ENCODE assay signal across 20 cellular contexts in the genomic region with DNA sequence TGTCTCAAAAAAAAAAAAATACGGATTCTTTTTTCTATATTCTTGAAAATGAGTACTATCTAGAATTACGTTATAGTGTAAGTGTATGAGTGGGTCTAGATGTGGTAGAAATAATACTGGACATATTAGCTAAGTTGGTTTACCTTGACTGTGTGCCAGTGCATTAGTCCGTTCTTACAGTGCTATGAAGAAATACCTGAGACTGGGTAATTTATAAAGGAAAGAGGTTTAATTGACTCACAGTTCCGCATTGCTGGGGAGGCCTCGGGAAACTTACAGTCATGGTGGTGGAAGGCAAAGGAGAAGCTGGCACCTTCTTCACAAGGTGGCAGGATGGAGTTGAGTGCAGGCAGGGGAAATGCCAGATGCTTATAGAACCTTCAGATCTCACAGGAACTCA.
"Had no signal": no experiment of that assay in that cellular context is flagged by ENCODE, and none has a peak within 500 bp of the region (broad histone marks: within the 10 kb centered on the region; RNA-seq: fewer than 3 reads in every experiment).

No MANE protein-coding gene starts in this region.

- H3K4me1 Mint-ChIP-seq: activated B cell treated with CpG ODN at 0.5 μM for 24 hours, memory B cell, naive B cell had no signal

- DNase-seq: activated B cell treated with CpG ODN at 0.5 μM for 24 hours; activated CD4-positive, alpha-beta memory T cell treated with anti-CD3 and anti-CD28 coated beads for 36 hours; activated CD4-positive, alpha-beta T cell treated with anti-CD3 and anti-CD28 coated beads for 4 hours; activated naive CD8-positive, alpha-beta T cell treated with anti-CD3 and anti-CD28 coated beads for 36 hours; activated T-cell treated with anti-CD3 and anti-CD28 coated beads for 4 hours; amygdala; body of pancreas; central memory CD4-positive, alpha-beta T cell; colonic mucosa; hippocampal formation; islet precursor cell; left ventricle myocardium superior; naive B cell had no signal

- H3K27ac ChIP-seq: colonic mucosa had no signal

- H3K27me3 ChIP-seq: body of pancreas, colonic mucosa, upper lobe of left lung had no signal

- H3K9me3 Mint-ChIP-seq: activated B cell treated with CpG ODN at 0.5 μM for 24 hours; activated CD4-positive, alpha-beta memory T cell treated with anti-CD3 and anti-CD28 coated beads for 36 hours; activated naive CD8-positive, alpha-beta T cell treated with anti-CD3 and anti-CD28 coated beads for 36 hours; activated T-helper 1 cell treated with anti-CD3 and anti-CD28 coated beads, Interleukin-12 subunit alpha, Interleukin-12 subunit beta, Interleukin-2, Interleukin-4 antibody, amounts not matched to agents 30 ng/mL and 10 ng/mL and 1 ng/mL, durations not matched to agents 14 hours and 24 hours and 36 hours; memory B cell; naive B cell; neural crest cell; stimulated activated naive CD8-positive, alpha-beta T cell treated with anti-CD3 and anti-CD28 coated beads, Interleukin-15, Interleukin-2, amounts not matched to agents 100 ng/mL and 50 ng/mL, for 24 hours; T-helper 2 cell treated with Interferon-gamma antibody and Interleukin-4, amounts not matched to agents 5 μg/mL and 100 μg/mL, for 36 hours had no signal

- H3K36me3 ChIP-seq: colonic mucosa, upper lobe of left lung had no signal

- ATAC-seq: body of pancreas, left ventricle myocardium superior had no signal

- H3K4me3 Mint-ChIP-seq: activated B cell treated with CpG ODN at 0.5 μM for 24 hours; activated CD4-positive, alpha-beta memory T cell treated with anti-CD3 and anti-CD28 coated beads for 36 hours; activated naive CD8-positive, alpha-beta T cell treated with anti-CD3 and anti-CD28 coated beads for 36 hours; activated T-helper 1 cell treated with anti-CD3 and anti-CD28 coated beads, Interleukin-12 subunit alpha, Interleukin-12 subunit beta, Interleukin-2, Interleukin-4 antibody, amounts not matched to agents 30 ng/mL and 10 ng/mL and 1 ng/mL, durations not matched to agents 14 hours and 24 hours and 36 hours; memory B cell; neural crest cell; stimulated activated naive CD8-positive, alpha-beta T cell treated with anti-CD3 and anti-CD28 coated beads, Interleukin-15, Interleukin-2, amounts not matched to agents 100 ng/mL and 50 ng/mL, for 24 hours; T-helper 2 cell treated with Interferon-gamma antibody and Interleukin-4, amounts not matched to agents 5 μg/mL and 100 μg/mL, for 36 hours had no signal

- H3K9me3 ChIP-seq: body of pancreas, colonic mucosa, upper lobe of left lung had no signal

- H3K4me3 ChIP-seq: body of pancreas, colonic mucosa, skin epidermis, upper lobe of left lung had no signal

- H3K36me3 Mint-ChIP-seq: memory B cell, naive B cell had no signal

- H3K27me3 Mint-ChIP-seq: activated B cell treated with CpG ODN at 0.5 μM for 24 hours; activated CD4-positive, alpha-beta memory T cell treated with anti-CD3 and anti-CD28 coated beads for 36 hours; activated naive CD8-positive, alpha-beta T cell treated with anti-CD3 and anti-CD28 coated beads for 36 hours; naive B cell; stimulated activated naive CD8-positive, alpha-beta T cell treated with anti-CD3 and anti-CD28 coated beads, Interleukin-15, Interleukin-2, amounts not matched to agents 100 ng/mL and 50 ng/mL, for 24 hours had no signal

- H3K4me1 ChIP-seq: colonic mucosa had no signal

- H3K27ac Mint-ChIP-seq: activated B cell treated with CpG ODN at 0.5 μM for 24 hours; activated CD4-positive, alpha-beta memory T cell treated with anti-CD3 and anti-CD28 coated beads for 36 hours; activated naive CD8-positive, alpha-beta T cell treated with anti-CD3 and anti-CD28 coated beads for 36 hours; activated T-helper 1 cell treated with anti-CD3 and anti-CD28 coated beads, Interleukin-12 subunit alpha, Interleukin-12 subunit beta, Interleukin-2, Interleukin-4 antibody, amounts not matched to agents 30 ng/mL and 10 ng/mL and 1 ng/mL, durations not matched to agents 14 hours and 24 hours and 36 hours; memory B cell; naive B cell; stimulated activated naive CD8-positive, alpha-beta T cell treated with anti-CD3 and anti-CD28 coated beads, Interleukin-15, Interleukin-2, amounts not matched to agents 100 ng/mL and 50 ng/mL, for 24 hours; T-helper 2 cell treated with Interferon-gamma antibody and Interleukin-4, amounts not matched to agents 5 μg/mL and 100 μg/mL, for 36 hours had no signal
